ENCODE assay signal across 2 cellular contexts in genomic region chr7:148972360-148972759, GRCh38.
TF ChIP-seq lines count a peak whose summit lies in the region.

No MANE protein-coding gene starts in this region.

TF ChIP-seq in GM23338, 12 proteins besides CTCF, POLR2A, EP300 and RAD21:
- no peak for TF ChIP-seq ETS1 (IDR thresholded peaks at IDR 0.05)
- TF ChIP-seq JUNB (IDR thresholded peaks at IDR 0.05; ENCODE audit: unreplicated experiment): no peak
- TF ChIP-seq ZNF331 (CRISPR knock-in tag; IDR thresholded peaks at IDR 0.05; ENCODE audit: low read depth): no peak
- no peak for TF ChIP-seq EZH2phosphoT487 (IDR thresholded peaks at IDR 0.05; ENCODE audit: unreplicated experiment)
- TF ChIP-seq CREB1 (CRISPR knock-in tag; IDR thresholded peaks at IDR 0.05; ENCODE audit: low read depth): no peak
- TF ChIP-seq REST (IDR thresholded peaks at IDR 0.05; ENCODE audit: unreplicated experiment): no peak
- TF ChIP-seq POLR2AphosphoS5 (IDR thresholded peaks at IDR 0.05; ENCODE audit: low read depth): no peak
- no peak for TF ChIP-seq EZH2 (IDR thresholded peaks at IDR 0.05; ENCODE audit: low read depth, unreplicated experiment)
- no peak for TF ChIP-seq NANOG (IDR thresholded peaks at IDR 0.05; ENCODE audit: borderline replicate concordance)
- TF ChIP-seq ZNF462 (CRISPR knock-in tag; IDR thresholded peaks at IDR 0.05): no peak
- TF ChIP-seq ZNF114 (CRISPR knock-in tag; IDR thresholded peaks at IDR 0.05): no peak
- TF ChIP-seq STAT1 (IDR thresholded peaks at IDR 0.05; ENCODE audit: unreplicated experiment): no peak

TF ChIP-seq in K562, 482 proteins besides CTCF, POLR2A, EP300 and RAD21:
- peak; percentile 54 for TF ChIP-seq PKNOX1 (IDR thresholded peaks at IDR 0.05)
- peak; percentile 65; the same call in 1 of the 2 replicates for TF ChIP-seq MCM3 (IDR thresholded peaks at IDR 0.05)
- TF ChIP-seq, protein P1, sequence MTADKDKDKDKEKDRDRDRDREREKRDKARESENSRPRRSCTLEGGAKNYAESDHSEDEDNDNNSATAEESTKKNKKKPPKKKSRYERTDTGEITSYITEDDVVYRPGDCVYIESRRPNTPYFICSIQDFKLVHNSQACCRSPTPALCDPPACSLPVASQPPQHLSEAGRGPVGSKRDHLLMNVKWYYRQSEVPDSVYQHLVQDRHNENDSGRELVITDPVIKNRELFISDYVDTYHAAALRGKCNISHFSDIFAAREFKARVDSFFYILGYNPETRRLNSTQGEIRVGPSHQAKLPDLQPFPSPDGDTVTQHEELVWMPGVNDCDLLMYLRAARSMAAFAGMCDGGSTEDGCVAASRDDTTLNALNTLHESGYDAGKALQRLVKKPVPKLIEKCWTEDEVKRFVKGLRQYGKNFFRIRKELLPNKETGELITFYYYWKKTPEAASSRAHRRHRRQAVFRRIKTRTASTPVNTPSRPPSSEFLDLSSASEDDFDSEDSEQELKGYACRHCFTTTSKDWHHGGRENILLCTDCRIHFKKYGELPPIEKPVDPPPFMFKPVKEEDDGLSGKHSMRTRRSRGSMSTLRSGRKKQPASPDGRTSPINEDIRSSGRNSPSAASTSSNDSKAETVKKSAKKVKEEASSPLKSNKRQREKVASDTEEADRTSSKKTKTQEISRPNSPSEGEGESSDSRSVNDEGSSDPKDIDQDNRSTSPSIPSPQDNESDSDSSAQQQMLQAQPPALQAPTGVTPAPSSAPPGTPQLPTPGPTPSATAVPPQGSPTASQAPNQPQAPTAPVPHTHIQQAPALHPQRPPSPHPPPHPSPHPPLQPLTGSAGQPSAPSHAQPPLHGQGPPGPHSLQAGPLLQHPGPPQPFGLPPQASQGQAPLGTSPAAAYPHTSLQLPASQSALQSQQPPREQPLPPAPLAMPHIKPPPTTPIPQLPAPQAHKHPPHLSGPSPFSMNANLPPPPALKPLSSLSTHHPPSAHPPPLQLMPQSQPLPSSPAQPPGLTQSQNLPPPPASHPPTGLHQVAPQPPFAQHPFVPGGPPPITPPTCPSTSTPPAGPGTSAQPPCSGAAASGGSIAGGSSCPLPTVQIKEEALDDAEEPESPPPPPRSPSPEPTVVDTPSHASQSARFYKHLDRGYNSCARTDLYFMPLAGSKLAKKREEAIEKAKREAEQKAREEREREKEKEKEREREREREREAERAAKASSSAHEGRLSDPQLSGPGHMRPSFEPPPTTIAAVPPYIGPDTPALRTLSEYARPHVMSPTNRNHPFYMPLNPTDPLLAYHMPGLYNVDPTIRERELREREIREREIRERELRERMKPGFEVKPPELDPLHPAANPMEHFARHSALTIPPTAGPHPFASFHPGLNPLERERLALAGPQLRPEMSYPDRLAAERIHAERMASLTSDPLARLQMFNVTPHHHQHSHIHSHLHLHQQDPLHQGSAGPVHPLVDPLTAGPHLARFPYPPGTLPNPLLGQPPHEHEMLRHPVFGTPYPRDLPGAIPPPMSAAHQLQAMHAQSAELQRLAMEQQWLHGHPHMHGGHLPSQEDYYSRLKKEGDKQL (CRISPR knock-in tag; IDR thresholded peaks at IDR 0.05; ENCODE audit: borderline replicate concordance): no peak
